Comparison of ENCODE assay signal across 13 cellular contexts in the genomic region with DNA sequence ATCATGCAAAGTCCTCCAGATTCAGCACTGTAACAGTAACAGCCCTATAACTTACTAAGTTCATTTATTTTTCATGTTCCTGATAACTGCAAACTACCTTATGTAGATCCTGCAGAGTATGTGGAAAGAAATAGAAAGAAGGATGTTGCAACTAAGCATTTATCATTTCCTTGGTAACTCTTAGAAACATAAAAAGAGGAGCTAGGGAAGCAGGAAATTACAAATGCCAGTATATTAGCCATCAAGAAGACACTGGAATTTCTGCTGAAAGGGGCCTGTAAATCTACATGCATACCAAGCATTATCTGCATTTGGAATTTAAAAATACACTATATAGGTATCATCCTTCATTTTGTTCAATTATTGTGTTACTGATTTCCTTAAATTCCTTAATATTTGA.
"Had no signal": no experiment of that assay in that cellular context is flagged by ENCODE, and none has a peak within 500 bp of the region (broad histone marks: within the 10 kb centered on the region; RNA-seq: fewer than 3 reads in every experiment).

No MANE protein-coding gene starts in this region.

- H3K27ac ChIP-seq: colonic mucosa, foreskin keratinocyte, right atrium auricular region, suprapubic skin, upper lobe of left lung had no signal

- H3K4me3 ChIP-seq: colonic mucosa, right atrium auricular region, suprapubic skin, upper lobe of left lung had no signal

- H3K36me3 ChIP-seq: colonic mucosa, right atrium auricular region, suprapubic skin, upper lobe of left lung had no signal

- DNase-seq: activated CD4-positive, alpha-beta memory T cell treated with anti-CD3 and anti-CD28 coated beads for 36 hours; activated CD4-positive, alpha-beta T cell treated with anti-CD3 and anti-CD28 coated beads for 36 hours; activated naive CD4-positive, alpha-beta T cell treated with anti-CD3 and anti-CD28 coated beads, Interleukin-2, amount 10 ng/mL, durations not matched to agents 7 days and 5 days; activated T-cell treated with anti-CD3 and anti-CD28 coated beads, Interleukin-2, amount 50 U/mL, for 24 hours; colonic mucosa; foreskin keratinocyte; head of caudate nucleus; nucleus accumbens; posterior cingulate gyrus; T-helper 2 cell; upper lobe of left lung had no signal

- H3K27me3 ChIP-seq: colonic mucosa, foreskin keratinocyte, right atrium auricular region, suprapubic skin, upper lobe of left lung had no signal

- H3K4me1 ChIP-seq: colonic mucosa, foreskin keratinocyte, right atrium auricular region, suprapubic skin, upper lobe of left lung had no signal

- H3K9me3 ChIP-seq: colonic mucosa, right atrium auricular region, suprapubic skin, upper lobe of left lung had no signal
